18 cellular contexts compared by ENCODE assay signal in genomic region chr1:169739980-169740379, GRCh38. TPM values are rescaled to one million over a fixed set of nuclear protein-coding genes. Genes with fewer than 3 reads are reported as not detected.
"Had no signal": no experiment of that assay in that cellular context is flagged by ENCODE, and none has a peak within 500 bp of the region (broad histone marks: within the 10 kb centered on the region; RNA-seq: fewer than 3 reads in every experiment).

No MANE protein-coding gene starts in this region.

- H3K27ac Mint-ChIP-seq: activated CD4-positive, alpha-beta memory T cell treated with anti-CD3 and anti-CD28 coated beads for 36 hours; activated naive CD4-positive, alpha-beta T cell treated with anti-CD3 and anti-CD28 coated beads, Interleukin-2, amount 50 U/mL, for 72 hours; natural killer cell had no signal

- H3K9me3 ChIP-seq: lower lobe of right lung, psoas muscle had no signal

- H3K4me1 Mint-ChIP-seq: natural killer cell had no signal

- H3K36me3 ChIP-seq: lower lobe of right lung had no signal

- DNase-seq: activated CD4-positive, alpha-beta memory T cell treated with anti-CD3 and anti-CD28 coated beads for 36 hours; activated CD4-positive, CD25-positive, alpha-beta regulatory T cell treated with anti-CD3 and anti-CD28 coated beads, Interleukin-2, amount 50 U/mL, for 72 hours; activated effector memory CD4-positive, alpha-beta T cell treated with anti-CD3 and anti-CD28 coated beads, Interleukin-2, amount 50 U/mL, for 16 hours; activated T-cell treated with anti-CD3 and anti-CD28 coated beads, Interleukin-2, amount 50 U/mL, for 4 hours; amygdala; caudate nucleus; effector CD8-positive, alpha-beta T cell; glutamatergic neuron; lower lobe of right lung; natural killer cell; psoas muscle; trophoblast cell had no signal

- H3K4me1 ChIP-seq: psoas muscle had no signal

- H3K4me3 Mint-ChIP-seq: activated CD4-positive, alpha-beta memory T cell treated with anti-CD3 and anti-CD28 coated beads for 36 hours; activated T-cell treated with anti-CD3 and anti-CD28 coated beads, Interleukin-2, amount 50 U/mL, for 4 hours; natural killer cell had no signal

- ATAC-seq: activated naive CD4-positive, alpha-beta T cell treated with anti-CD3 and anti-CD28 coated beads, Interleukin-2, amount 50 U/mL, for 72 hours; activated T-cell treated with anti-CD3 and anti-CD28 coated beads, Interleukin-2, amount 50 U/mL, for 4 hours; lower lobe of right lung; natural killer cell; psoas muscle had no signal

- H3K36me3 Mint-ChIP-seq: activated CD4-positive, alpha-beta memory T cell treated with anti-CD3 and anti-CD28 coated beads for 36 hours; activated naive CD4-positive, alpha-beta T cell treated with anti-CD3 and anti-CD28 coated beads, Interleukin-2, amount 50 U/mL, for 72 hours; natural killer cell had no signal

- H3K9me3 Mint-ChIP-seq: activated T-cell treated with anti-CD3 and anti-CD28 coated beads, Interleukin-2, amount 50 U/mL, for 4 hours; natural killer cell had no signal

- H3K27ac ChIP-seq: epithelial cell of prostate, lower lobe of right lung, psoas muscle had no signal

- H3K4me3 ChIP-seq: coronary artery, lower lobe of right lung, psoas muscle had no signal

RNA-seq across cellular contexts. Expression of gene SELE, which starts 6.1 kb away (rescaled TPM):
- total RNA-seq: activated CD4-positive, alpha-beta memory T cell treated with anti-CD3 and anti-CD28 coated beads for 36 hours; activated naive CD4-positive, alpha-beta T cell treated with anti-CD3 and anti-CD28 coated beads, Interleukin-2, amount 50 U/mL, for 72 hours; activated T-cell treated with anti-CD3 and anti-CD28 coated beads, Interleukin-2, amount 50 U/mL, for 4 hours; kidney epithelial cell; natural killer cell; RPMI7951; SK-MEL-5 had no signal

RNA-seq across cellular contexts. Expression of gene SELL, which starts 28.6 kb away (rescaled TPM):
- total RNA-seq: kidney epithelial cell, SK-MEL-5 had no signal
